ENCODE assay signal across 1 cellular context in the genomic region with DNA sequence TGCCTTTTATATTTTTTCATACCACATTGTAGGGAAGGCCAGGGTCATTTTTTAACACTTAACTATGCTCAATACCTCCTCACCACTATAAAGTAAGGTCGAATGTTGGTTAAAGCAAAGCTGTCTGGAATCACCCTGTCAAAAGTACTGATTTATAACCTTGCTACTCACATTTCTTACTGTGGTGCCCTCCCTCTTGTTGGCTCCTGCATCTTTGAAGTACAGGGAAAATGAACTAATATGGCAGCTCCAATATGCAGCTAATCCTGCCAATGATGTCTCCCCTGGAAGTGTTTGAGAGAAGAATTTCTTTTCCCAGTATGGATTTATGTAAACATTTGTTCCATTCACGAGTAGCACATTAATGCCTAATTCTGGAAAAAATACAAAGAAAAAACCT.
A peak's percentile ranks its signal among the peaks of the same experiment; 100 is the strongest.
TF ChIP-seq lines count a peak whose summit lies in the region.

No MANE protein-coding gene starts in this region.

TF ChIP-seq in HEK293, 187 proteins besides CTCF, POLR2A, EP300 and RAD21 (continued from another document):
- TF ChIP-seq, protein P1, sequence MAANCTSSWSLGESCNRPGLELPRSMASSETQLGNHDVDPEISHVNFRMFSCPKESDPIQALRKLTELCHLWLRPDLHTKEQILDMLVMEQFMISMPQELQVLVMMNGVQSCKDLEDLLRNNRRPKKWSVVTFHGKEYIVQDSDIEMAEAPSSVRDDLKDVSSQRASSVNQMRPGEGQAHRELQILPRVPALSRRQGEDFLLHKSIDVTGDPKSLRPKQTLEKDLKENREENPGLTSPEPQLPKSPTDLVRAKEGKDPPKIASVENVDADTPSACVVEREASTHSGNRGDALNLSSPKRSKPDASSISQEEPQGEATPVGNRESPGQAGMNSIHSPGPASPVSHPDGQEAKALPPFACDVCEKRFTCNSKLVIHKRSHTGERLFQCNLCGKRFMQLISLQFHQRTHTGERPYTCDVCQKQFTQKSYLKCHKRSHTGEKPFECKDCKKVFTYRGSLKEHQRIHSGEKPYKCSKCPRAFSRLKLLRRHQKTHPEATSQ (tag by site-specific recombination; IDR thresholded peaks at IDR 0.05): no peak
- peak; percentile 42; the same call in 1 of the 2 replicates for TF ChIP-seq YY1 (tag by site-specific recombination; IDR thresholded peaks at IDR 0.05)
- no peak for TF ChIP-seq ELK4 (IDR thresholded peaks at IDR 0.05; ENCODE audit: borderline replicate concordance, low read depth, low read length)
